ENCODE assay signal across 1 cellular context in the genomic region with DNA sequence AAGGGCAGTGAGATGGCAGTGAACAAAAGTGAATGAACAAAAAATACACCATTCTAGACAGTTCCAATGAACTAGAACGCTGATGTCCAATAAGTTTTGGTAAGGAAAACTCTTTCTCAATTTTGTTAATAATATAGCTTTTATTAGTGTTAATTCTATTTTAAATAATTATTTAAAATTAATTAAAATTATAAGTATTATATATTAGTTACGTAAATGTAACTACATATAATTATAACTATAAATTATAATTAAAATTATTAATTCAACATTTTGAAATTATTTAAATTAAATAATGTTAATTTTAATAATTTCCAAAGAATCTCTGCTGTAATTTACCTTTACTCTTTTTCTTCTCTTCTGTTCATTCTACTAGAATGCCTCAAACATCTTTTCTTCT.
TF ChIP-seq lines count a peak whose summit lies in the region.

No MANE protein-coding gene starts in this region.

TF ChIP-seq in GM23338, 12 proteins besides CTCF, POLR2A, EP300 and RAD21 (continued from another document):
- TF ChIP-seq, protein P1, sequence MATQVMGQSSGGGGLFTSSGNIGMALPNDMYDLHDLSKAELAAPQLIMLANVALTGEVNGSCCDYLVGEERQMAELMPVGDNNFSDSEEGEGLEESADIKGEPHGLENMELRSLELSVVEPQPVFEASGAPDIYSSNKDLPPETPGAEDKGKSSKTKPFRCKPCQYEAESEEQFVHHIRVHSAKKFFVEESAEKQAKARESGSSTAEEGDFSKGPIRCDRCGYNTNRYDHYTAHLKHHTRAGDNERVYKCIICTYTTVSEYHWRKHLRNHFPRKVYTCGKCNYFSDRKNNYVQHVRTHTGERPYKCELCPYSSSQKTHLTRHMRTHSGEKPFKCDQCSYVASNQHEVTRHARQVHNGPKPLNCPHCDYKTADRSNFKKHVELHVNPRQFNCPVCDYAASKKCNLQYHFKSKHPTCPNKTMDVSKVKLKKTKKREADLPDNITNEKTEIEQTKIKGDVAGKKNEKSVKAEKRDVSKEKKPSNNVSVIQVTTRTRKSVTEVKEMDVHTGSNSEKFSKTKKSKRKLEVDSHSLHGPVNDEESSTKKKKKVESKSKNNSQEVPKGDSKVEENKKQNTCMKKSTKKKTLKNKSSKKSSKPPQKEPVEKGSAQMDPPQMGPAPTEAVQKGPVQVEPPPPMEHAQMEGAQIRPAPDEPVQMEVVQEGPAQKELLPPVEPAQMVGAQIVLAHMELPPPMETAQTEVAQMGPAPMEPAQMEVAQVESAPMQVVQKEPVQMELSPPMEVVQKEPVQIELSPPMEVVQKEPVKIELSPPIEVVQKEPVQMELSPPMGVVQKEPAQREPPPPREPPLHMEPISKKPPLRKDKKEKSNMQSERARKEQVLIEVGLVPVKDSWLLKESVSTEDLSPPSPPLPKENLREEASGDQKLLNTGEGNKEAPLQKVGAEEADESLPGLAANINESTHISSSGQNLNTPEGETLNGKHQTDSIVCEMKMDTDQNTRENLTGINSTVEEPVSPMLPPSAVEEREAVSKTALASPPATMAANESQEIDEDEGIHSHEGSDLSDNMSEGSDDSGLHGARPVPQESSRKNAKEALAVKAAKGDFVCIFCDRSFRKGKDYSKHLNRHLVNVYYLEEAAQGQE (IDR thresholded peaks at IDR 0.05; ENCODE audit: unreplicated experiment), result no peak
- no peak for TF ChIP-seq NANOG (IDR thresholded peaks at IDR 0.05; ENCODE audit: borderline replicate concordance)
- no peak for TF ChIP-seq POLR2AphosphoS5 (IDR thresholded peaks at IDR 0.05; ENCODE audit: low read depth)
- no peak for TF ChIP-seq EZH2phosphoT487 (IDR thresholded peaks at IDR 0.05; ENCODE audit: unreplicated experiment)
- no peak for TF ChIP-seq EZH2 (IDR thresholded peaks at IDR 0.05; ENCODE audit: low read depth, unreplicated experiment)
- TF ChIP-seq STAT1 (IDR thresholded peaks at IDR 0.05; ENCODE audit: unreplicated experiment), result no peak
- no peak for TF ChIP-seq ZNF114 (CRISPR knock-in tag; IDR thresholded peaks at IDR 0.05)
- TF ChIP-seq, protein P2, sequence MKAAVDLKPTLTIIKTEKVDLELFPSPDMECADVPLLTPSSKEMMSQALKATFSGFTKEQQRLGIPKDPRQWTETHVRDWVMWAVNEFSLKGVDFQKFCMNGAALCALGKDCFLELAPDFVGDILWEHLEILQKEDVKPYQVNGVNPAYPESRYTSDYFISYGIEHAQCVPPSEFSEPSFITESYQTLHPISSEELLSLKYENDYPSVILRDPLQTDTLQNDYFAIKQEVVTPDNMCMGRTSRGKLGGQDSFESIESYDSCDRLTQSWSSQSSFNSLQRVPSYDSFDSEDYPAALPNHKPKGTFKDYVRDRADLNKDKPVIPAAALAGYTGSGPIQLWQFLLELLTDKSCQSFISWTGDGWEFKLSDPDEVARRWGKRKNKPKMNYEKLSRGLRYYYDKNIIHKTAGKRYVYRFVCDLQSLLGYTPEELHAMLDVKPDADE (IDR thresholded peaks at IDR 0.05), result no peak
- TF ChIP-seq, protein P3, sequence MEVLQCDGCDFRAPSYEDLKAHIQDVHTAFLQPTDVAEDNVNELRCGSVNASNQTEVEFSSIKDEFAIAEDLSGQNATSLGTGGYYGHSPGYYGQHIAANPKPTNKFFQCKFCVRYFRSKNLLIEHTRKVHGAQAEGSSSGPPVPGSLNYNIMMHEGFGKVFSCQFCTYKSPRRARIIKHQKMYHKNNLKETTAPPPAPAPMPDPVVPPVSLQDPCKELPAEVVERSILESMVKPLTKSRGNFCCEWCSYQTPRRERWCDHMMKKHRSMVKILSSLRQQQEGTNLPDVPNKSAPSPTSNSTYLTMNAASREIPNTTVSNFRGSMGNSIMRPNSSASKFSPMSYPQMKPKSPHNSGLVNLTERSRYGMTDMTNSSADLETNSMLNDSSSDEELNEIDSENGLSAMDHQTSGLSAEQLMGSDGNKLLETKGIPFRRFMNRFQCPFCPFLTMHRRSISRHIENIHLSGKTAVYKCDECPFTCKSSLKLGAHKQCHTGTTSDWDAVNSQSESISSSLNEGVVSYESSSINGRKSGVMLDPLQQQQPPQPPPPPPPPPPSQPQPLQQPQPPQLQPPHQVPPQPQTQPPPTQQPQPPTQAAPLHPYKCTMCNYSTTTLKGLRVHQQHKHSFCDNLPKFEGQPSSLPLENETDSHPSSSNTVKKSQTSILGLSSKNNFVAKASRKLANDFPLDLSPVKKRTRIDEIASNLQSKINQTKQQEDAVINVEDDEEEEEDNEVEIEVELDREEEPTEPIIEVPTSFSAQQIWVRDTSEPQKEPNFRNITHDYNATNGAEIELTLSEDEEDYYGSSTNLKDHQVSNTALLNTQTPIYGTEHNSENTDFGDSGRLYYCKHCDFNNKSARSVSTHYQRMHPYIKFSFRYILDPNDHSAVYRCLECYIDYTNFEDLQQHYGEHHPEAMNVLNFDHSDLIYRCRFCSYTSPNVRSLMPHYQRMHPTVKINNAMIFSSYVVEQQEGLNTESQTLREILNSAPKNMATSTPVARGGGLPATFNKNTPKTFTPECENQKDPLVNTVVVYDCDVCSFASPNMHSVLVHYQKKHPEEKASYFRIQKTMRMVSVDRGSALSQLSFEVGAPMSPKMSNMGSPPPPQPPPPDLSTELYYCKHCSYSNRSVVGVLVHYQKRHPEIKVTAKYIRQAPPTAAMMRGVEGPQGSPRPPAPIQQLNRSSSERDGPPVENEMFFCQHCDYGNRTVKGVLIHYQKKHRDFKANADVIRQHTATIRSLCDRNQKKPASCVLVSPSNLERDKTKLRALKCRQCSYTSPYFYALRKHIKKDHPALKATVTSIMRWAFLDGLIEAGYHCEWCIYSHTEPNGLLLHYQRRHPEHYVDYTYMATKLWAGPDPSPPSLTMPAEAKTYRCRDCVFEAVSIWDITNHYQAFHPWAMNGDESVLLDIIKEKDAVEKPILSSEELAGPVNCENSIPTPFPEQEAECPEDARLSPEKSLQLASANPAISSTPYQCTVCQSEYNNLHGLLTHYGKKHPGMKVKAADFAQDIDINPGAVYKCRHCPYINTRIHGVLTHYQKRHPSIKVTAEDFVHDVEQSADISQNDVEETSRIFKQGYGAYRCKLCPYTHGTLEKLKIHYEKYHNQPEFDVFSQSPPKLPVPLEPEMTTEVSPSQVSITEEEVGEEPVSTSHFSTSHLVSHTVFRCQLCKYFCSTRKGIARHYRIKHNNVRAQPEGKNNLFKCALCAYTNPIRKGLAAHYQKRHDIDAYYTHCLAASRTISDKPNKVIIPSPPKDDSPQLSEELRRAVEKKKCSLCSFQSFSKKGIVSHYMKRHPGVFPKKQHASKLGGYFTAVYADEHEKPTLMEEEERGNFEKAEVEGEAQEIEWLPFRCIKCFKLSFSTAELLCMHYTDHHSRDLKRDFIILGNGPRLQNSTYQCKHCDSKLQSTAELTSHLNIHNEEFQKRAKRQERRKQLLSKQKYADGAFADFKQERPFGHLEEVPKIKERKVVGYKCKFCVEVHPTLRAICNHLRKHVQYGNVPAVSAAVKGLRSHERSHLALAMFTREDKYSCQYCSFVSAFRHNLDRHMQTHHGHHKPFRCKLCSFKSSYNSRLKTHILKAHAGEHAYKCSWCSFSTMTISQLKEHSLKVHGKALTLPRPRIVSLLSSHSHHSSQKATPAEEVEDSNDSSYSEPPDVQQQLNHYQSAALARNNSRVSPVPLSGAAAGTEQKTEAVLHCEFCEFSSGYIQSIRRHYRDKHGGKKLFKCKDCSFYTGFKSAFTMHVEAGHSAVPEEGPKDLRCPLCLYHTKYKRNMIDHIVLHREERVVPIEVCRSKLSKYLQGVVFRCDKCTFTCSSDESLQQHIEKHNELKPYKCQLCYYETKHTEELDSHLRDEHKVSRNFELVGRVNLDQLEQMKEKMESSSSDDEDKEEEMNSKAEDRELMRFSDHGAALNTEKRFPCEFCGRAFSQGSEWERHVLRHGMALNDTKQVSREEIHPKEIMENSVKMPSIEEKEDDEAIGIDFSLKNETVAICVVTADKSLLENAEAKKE (CRISPR knock-in tag; IDR thresholded peaks at IDR 0.05), result no peak
